In the genomic region with DNA sequence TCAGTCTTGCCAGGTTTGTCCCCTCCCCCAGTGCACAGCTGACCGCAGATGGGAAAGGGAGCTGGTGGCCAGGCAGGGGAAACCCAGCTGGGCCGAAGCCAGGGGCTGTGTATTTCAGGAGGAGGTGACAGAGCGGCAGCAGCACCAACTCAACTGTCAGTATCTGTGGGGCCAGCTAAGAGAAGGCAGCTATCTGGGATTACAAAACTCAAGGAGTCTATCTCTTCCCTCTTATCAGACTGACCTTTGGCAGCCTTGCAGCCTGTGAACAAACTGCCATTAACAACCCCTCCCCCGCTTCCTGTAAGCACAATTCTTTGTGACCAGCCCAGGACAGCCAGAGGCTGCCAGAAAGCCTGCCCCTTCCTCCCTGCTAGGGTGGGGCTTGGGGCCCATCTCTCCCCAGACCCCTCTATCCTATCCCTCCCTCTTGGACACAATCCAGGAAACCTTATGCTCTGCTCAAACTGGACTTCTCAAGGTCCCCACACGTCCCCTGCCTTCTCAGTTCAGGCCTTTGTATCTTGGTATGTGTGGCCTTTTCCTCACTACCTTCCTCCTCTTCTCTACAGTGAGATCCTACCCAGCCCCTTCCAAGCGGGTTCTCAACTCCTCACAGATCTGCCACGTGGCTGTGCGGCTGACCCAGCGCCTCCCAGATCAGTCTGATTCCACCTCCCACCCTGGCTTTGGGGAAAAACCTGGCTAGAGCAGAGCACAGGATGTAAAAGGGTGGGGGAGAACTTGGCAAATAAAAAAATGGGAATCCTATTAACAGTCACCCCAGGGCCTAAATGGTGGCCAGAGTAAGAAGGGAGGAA, we compare ENCODE assay signal across 8 cellular contexts. TPM values are rescaled to one million over a fixed set of nuclear protein-coding genes. Genes with fewer than 3 reads are reported as not detected.
DNase-seq lines count a peak whose midpoint lies in the region; ATAC-seq and TF ChIP-seq lines count a peak whose summit lies in the region.

No MANE protein-coding gene starts in this region.

- H3K4me3 ChIP-seq in adipocyte (ENCODE audit: low read length) (peak overlapping the region; percentile 12), heart left ventricle (peak overlapping the region in 3 of 12 donors; percentile 10 to 19 (median 11))

- no peak for TF ChIP-seq CTCF in heart left ventricle (IDR thresholded peaks at IDR 0.05)

- H3K36me3 ChIP-seq in adipocyte (ENCODE audit: control insufficient read depth, insufficient read depth, low read length, severe bottlenecking): no peaks in the 10 kb centered on the region
- H3K36me3 ChIP-seq in heart left ventricle: peaks cover 0 to 9% (median 3%) of the 10 kb centered on the region in 9 donors

- H3K9me3 ChIP-seq in adipocyte (ENCODE audit: control insufficient read depth, low read length) (no peaks in the 10 kb centered on the region), heart left ventricle (no peaks in the 10 kb centered on the region)

- peak; percentile 25 for ATAC-seq in HG02759 (IDR thresholded peaks at IDR 0.05; ENCODE audit: unreplicated experiment)
- ATAC-seq in heart left ventricle: peak; percentile 91 to 93 (median 91)
- no peak for ATAC-seq in GM18861 (IDR thresholded peaks at IDR 0.05; ENCODE audit: unreplicated experiment)

- peaks cover 41% of the 10 kb centered on the region for H3K4me1 ChIP-seq in adipocyte (ENCODE audit: control insufficient read depth, insufficient read depth, low read length)
- peaks cover 36 to 77% (median 61%) of the 10 kb centered on the region in 12 donors for H3K4me1 ChIP-seq in heart left ventricle

- intact Hi-C loops in heart left ventricle (cut with DNase I): loop anchor here in 1 of 10 donors (1.0 kb wide), 1 partner anchor 11 kb away; the partner anchor contains the start of gene ST3GAL2

- no peaks in the 10 kb centered on the region for H3K27me3 ChIP-seq in adipocyte (replicated peaks; ENCODE audit: control insufficient read depth, insufficient read depth, low read length)
- H3K27me3 ChIP-seq in heart left ventricle: no peaks in the 10 kb centered on the region

- peak overlapping the region; percentile 15 for H3K9ac ChIP-seq in adipocyte (ENCODE audit: low read length)

- 6 to 11% (median 9%) methylated on average over 9 of the region's 9 CpGs for WGBS in heart left ventricle, 4 donors

- peak overlapping the region; percentile 53 to 94 (median 87) for H3K27ac ChIP-seq in heart left ventricle

- no peak for TF ChIP-seq POLR2A in heart left ventricle (IDR thresholded peaks at IDR 0.05)

- peak; percentile 81 for DNase-seq in GM04503 (ENCODE audit: low read depth)
- peak; percentile 99 for DNase-seq in OCI-M1 (lab: John Stamatoyannopoulos, UW)
- peak; percentile 89 for DNase-seq in adipocyte (ENCODE audit: low read depth)
- DNase-seq in heart left ventricle: peak; percentile 94 to 99 (median 95)
- DNase-seq in pons (ENCODE audit: low spot score): peak; percentile 73
- DNase-seq in NCI-H128 (lab: John Stamatoyannopoulos, UW; ENCODE audit: unreplicated experiment): no peak

RNA-seq across cellular contexts. Expression of gene ST3GAL2, which starts 10.5 kb away (rescaled TPM):
- 10 to 100 TPM; 16.7 to 44.6 (median 20.1) TPM for total RNA-seq in heart left ventricle
- polyA plus RNA-seq in heart left ventricle: 10 to 100 TPM in 1 of 2 donors, 1 to 10 TPM in 1; 8.4 to 23.7 TPM

RNA-seq across cellular contexts. Expression of gene FCSK, which starts 26.0 kb away (rescaled TPM):
- total RNA-seq in heart left ventricle: 10 to 100 TPM in 3 of 9 donors, 1 to 10 TPM in 6; 6.5 to 17.3 (median 8.2) TPM
- polyA plus RNA-seq in heart left ventricle: 1 to 10 TPM; 5.9 to 8.4 TPM
